Comparison of ENCODE assay signal across 19 cellular contexts in genomic region chr2:217878865-217879595, GRCh38.
DNase-seq lines count a peak whose midpoint lies in the region; ATAC-seq and TF ChIP-seq lines count a peak whose summit lies in the region.
"Had no signal": no experiment of that assay in that cellular context is flagged by ENCODE, and none has a peak within 500 bp of the region (broad histone marks: within the 10 kb centered on the region; RNA-seq: fewer than 3 reads in every experiment).

No MANE protein-coding gene starts in this region.

- H3K27me3 Mint-ChIP-seq in WTC11 (ENCODE audit: low read depth) = no peaks in the 10 kb centered on the region
- peaks cover 6% of the 10 kb centered on the region for H3K27me3 Mint-ChIP-seq in endothelial cell (ENCODE audit: unreplicated experiment)
- H3K27me3 Mint-ChIP-seq in nephron (ENCODE audit: low read depth) = peaks cover 3% of the 10 kb centered on the region
- H3K27me3 Mint-ChIP-seq: activated CD4-positive, alpha-beta memory T cell treated with anti-CD3 and anti-CD28 coated beads, Interleukin-2, amount 10 ng/mL, durations not matched to agents 7 days and 5 days; activated naive CD8-positive, alpha-beta T cell; stimulated activated naive CD8-positive, alpha-beta T cell treated with anti-CD3 and anti-CD28 coated beads, Interleukin-15, amount 100 ng/mL, for 72 hours had no signal

- H3K36me3 Mint-ChIP-seq in WTC11 (no peaks in the 10 kb centered on the region), endothelial cell (ENCODE audit: low read depth, unreplicated experiment) (peaks cover 11% of the 10 kb centered on the region), nephron (ENCODE audit: low read depth) (peaks cover 40% of the 10 kb centered on the region)
- H3K36me3 Mint-ChIP-seq: activated naive CD8-positive, alpha-beta T cell; natural killer cell treated with Interleukin-12 subunit alpha and Interleukin-12 subunit beta and Interleukin-15 and Interleukin-18, amount 100 ng/mL, for 72 hours had no signal

- H3K4me1 ChIP-seq in upper lobe of left lung = peaks cover 0 to 15% (median 7%) of the 10 kb centered on the region in 4 donors
- H3K4me1 ChIP-seq: lower lobe of right lung, Peyer's patch had no signal

- no peak for TF ChIP-seq POLR2A in upper lobe of left lung (IDR thresholded peaks at IDR 0.05)

- POLR2A ChIA-PET in WTC11 (lab: Charles Lee) = no interaction called here

- no peaks in the 10 kb centered on the region for H3K9me3 ChIP-seq in upper lobe of left lung
- H3K9me3 ChIP-seq: lower lobe of right lung, Peyer's patch had no signal

- no peak overlapping the region for H3K4me3 Mint-ChIP-seq in WTC11
- H3K4me3 Mint-ChIP-seq in endothelial cell (ENCODE audit: unreplicated experiment) = peak overlapping the region; percentile 23
- H3K4me3 Mint-ChIP-seq in nephron = peak overlapping the region in 1 of 3 experiments; percentile 4
- H3K4me3 Mint-ChIP-seq: activated CD4-positive, alpha-beta memory T cell treated with anti-CD3 and anti-CD28 coated beads, Interleukin-2, amount 10 ng/mL, durations not matched to agents 7 days and 5 days; activated naive CD8-positive, alpha-beta T cell; activated T-cell treated with anti-CD3 and anti-CD28 coated beads, Interleukin-2, amount 50 U/mL, for 24 hours; natural killer cell treated with Interleukin-12 subunit alpha and Interleukin-12 subunit beta and Interleukin-15 and Interleukin-18, amount 100 ng/mL, for 72 hours; stimulated activated naive CD8-positive, alpha-beta T cell treated with anti-CD3 and anti-CD28 coated beads, Interleukin-15, amount 100 ng/mL, for 72 hours had no signal

- no peaks in the 10 kb centered on the region for H3K27me3 ChIP-seq in upper lobe of left lung
- H3K27me3 ChIP-seq: Peyer's patch had no signal

- no peak for DNase-seq in WTC11 (ENCODE audit: low spot score)
- DNase-seq in endothelial cell (ENCODE audit: low spot score) = no peak
- DNase-seq in upper lobe of left lung = no peak
- no peak for DNase-seq in stimulated activated CD4-positive, alpha-beta T cell treated with anti-CD3 and anti-CD28 coated beads, Interleukin-4, amount 100 ng/mL, for 1 hour
- no peak for DNase-seq in activated effector memory CD4-positive, alpha-beta T cell treated with Interleukin-2 at 50 U/mL for 16 hours
- DNase-seq: activated CD4-positive, alpha-beta memory T cell treated with anti-CD3 and anti-CD28 coated beads, Interleukin-2, amount 10 ng/mL, durations not matched to agents 7 days and 5 days; activated T-cell treated with anti-CD3 and anti-CD28 coated beads, Interleukin-2, amount 50 U/mL, for 24 hours; Calu3; effector CD4-positive, alpha-beta T cell; lower lobe of right lung; NCI-H1436 treated with DMSO at 0.1 percent for 48 hours; Peyer's patch; retina; stimulated activated naive CD8-positive, alpha-beta T cell treated with anti-CD3 and anti-CD28 coated beads, Interleukin-15, amount 100 ng/mL, for 72 hours had no signal

- CTCF ChIA-PET in WTC11 (lab: Charles Lee) = interaction anchor here (0.9 to 2.6 kb wide), 11 partner anchors 9 to 154 kb away, joined by 3 to 24 read pairs (median 5); no protein-coding TSS in a partner anchor

- 74 to 78% methylated on average over 16 of the region's 16 CpGs for WGBS in upper lobe of left lung, 2 donors

- peak overlapping the region in 3 of 4 donors; percentile 5 to 48 (median 24) for H3K27ac ChIP-seq in upper lobe of left lung
- H3K27ac ChIP-seq: lower lobe of right lung had no signal

- TF ChIP-seq EP300 in upper lobe of left lung (IDR thresholded peaks at IDR 0.05) = no peak

- ATAC-seq in WTC11 (peak; percentile 76), upper lobe of left lung (ENCODE audit: low FRiP score in 2 of 2) (no peak), GM21786 (IDR thresholded peaks at IDR 0.05; ENCODE audit: unreplicated experiment) (no peak)
- ATAC-seq: HCT116; natural killer cell treated with Interleukin-12 subunit alpha and Interleukin-12 subunit beta and Interleukin-15 and Interleukin-18, amount 100 ng/mL, for 72 hours; stimulated activated naive CD8-positive, alpha-beta T cell treated with anti-CD3 and anti-CD28 coated beads, Interleukin-15, amount 100 ng/mL, for 72 hours had no signal

- H3K9me3 Mint-ChIP-seq in WTC11 (no peaks in the 10 kb centered on the region), endothelial cell (ENCODE audit: unreplicated experiment) (no peaks in the 10 kb centered on the region), nephron (no peaks in the 10 kb centered on the region)
- H3K9me3 Mint-ChIP-seq: activated CD4-positive, alpha-beta memory T cell treated with anti-CD3 and anti-CD28 coated beads, Interleukin-2, amount 10 ng/mL, durations not matched to agents 7 days and 5 days; activated T-cell treated with anti-CD3 and anti-CD28 coated beads, Interleukin-2, amount 50 U/mL, for 24 hours; natural killer cell treated with Interleukin-12 subunit alpha and Interleukin-12 subunit beta and Interleukin-15 and Interleukin-18, amount 100 ng/mL, for 72 hours; stimulated activated naive CD8-positive, alpha-beta T cell treated with anti-CD3 and anti-CD28 coated beads, Interleukin-15, amount 100 ng/mL, for 72 hours had no signal

- H3K4me1 Mint-ChIP-seq in WTC11 (peaks cover 13% of the 10 kb centered on the region), endothelial cell (ENCODE audit: unreplicated experiment) (peaks cover 3% of the 10 kb centered on the region), nephron (peaks cover 41% of the 10 kb centered on the region)
- H3K4me1 Mint-ChIP-seq: activated CD4-positive, alpha-beta memory T cell treated with anti-CD3 and anti-CD28 coated beads, Interleukin-2, amount 10 ng/mL, durations not matched to agents 7 days and 5 days; stimulated activated naive CD8-positive, alpha-beta T cell treated with anti-CD3 and anti-CD28 coated beads, Interleukin-15, amount 100 ng/mL, for 72 hours had no signal

- peaks cover 46 to 98% (median 85%) of the 10 kb centered on the region in 4 donors for H3K36me3 ChIP-seq in upper lobe of left lung

- H3K4me3 ChIP-seq in upper lobe of left lung = no peak overlapping the region
- H3K4me3 ChIP-seq: lower lobe of right lung, Peyer's patch had no signal

- no peak for TF ChIP-seq CTCF in WTC11 (IDR thresholded peaks at IDR 0.05)
- no peak for TF ChIP-seq CTCF in endothelial cell (IDR thresholded peaks at IDR 0.05; ENCODE audit: unreplicated experiment)
- TF ChIP-seq CTCF in nephron (IDR thresholded peaks at IDR 0.05; ENCODE audit: unreplicated experiment in 3 of 3) = peak in 1 of 3 experiments; percentile 32
- TF ChIP-seq CTCF in upper lobe of left lung (IDR thresholded peaks at IDR 0.05) = no peak

- H3K27ac Mint-ChIP-seq in WTC11 (no peak overlapping the region), endothelial cell (ENCODE audit: unreplicated experiment) (no peak overlapping the region), nephron (peak overlapping the region; percentile 18 to 88 (median 76))
- H3K27ac Mint-ChIP-seq: activated CD4-positive, alpha-beta memory T cell treated with anti-CD3 and anti-CD28 coated beads, Interleukin-2, amount 10 ng/mL, durations not matched to agents 7 days and 5 days; activated naive CD8-positive, alpha-beta T cell; activated T-cell treated with anti-CD3 and anti-CD28 coated beads, Interleukin-2, amount 50 U/mL, for 24 hours; natural killer cell treated with Interleukin-12 subunit alpha and Interleukin-12 subunit beta and Interleukin-15 and Interleukin-18, amount 100 ng/mL, for 72 hours; stimulated activated naive CD8-positive, alpha-beta T cell treated with anti-CD3 and anti-CD28 coated beads, Interleukin-15, amount 100 ng/mL, for 72 hours had no signal

TF ChIP-seq in WTC11, 78 proteins besides CTCF, POLR2A, EP300 and RAD21 (continues in another document):
- TF ChIP-seq IRF2 (CRISPR knock-in tag; IDR thresholded peaks at IDR 0.05; ENCODE audit: borderline replicate concordance, low read depth) = no peak
- TF ChIP-seq ERG (CRISPR knock-in tag; IDR thresholded peaks at IDR 0.05) = no peak
- TF ChIP-seq PRDM15 (CRISPR knock-in tag; IDR thresholded peaks at IDR 0.05) = no peak
- no peak for TF ChIP-seq ZNF263 (CRISPR knock-in tag; IDR thresholded peaks at IDR 0.05; ENCODE audit: low read depth)
- no peak for TF ChIP-seq NFATC4 (CRISPR knock-in tag; IDR thresholded peaks at IDR 0.05)
- no peak for TF ChIP-seq TP53 (CRISPR knock-in tag; IDR thresholded peaks at IDR 0.05)
- TF ChIP-seq NFYB (CRISPR knock-in tag; conservative IDR thresholded peaks at IDR 0.05; ENCODE audit: low read depth) = no peak

Comparison
In these comparisons a context has a peak if more than half of its experiments do, and no peak if none do; other contexts are left out.
1. H3K27ac Mint-ChIP-seq: peak in nephron (3 of 3); none in WTC11 (single experiment) and endothelial cell (single experiment).